ENCODE assay signal across 36 cellular contexts in genomic region chr19:56916528-56916927, GRCh38.
"Had no signal": no experiment of that assay in that cellular context is flagged by ENCODE, and none has a peak within 500 bp of the region (broad histone marks: within the 10 kb centered on the region; RNA-seq: fewer than 3 reads in every experiment).

No MANE protein-coding gene starts in this region.

- DNase-seq: Karpas-422, Kasumi-1, MG63, MM.1S, MV-4-11, NCI-H1048, NCI-H1092, NCI-H1092 treated with DMSO at 0.1 percent for 48 hours, NCI-H1105, NCI-H1105 treated with DMSO at 0.1 percent for 48 hours, NCI-H1417, NCI-H1417 treated with DMSO at 0.1 percent for 48 hours, NCI-H1436, NCI-H1436 treated with DMSO at 0.1 percent for 48 hours, NCI-H146, NCI-H1694, NCI-H1694 treated with DMSO at 0.1 percent for 48 hours, NCI-H187, NCI-H187 treated with DMSO at 0.1 percent for 48 hours, NCI-H1930, NCI-H2029, NCI-H2029 treated with DMSO at 0.1 percent for 48 hours, NCI-H2081, NCI-H2081 treated with DMSO at 0.1 percent for 48 hours, NCI-H2107, NCI-H2171, NCI-H2171 treated with DMSO at 0.1 percent for 48 hours, NCI-H2227 treated with DMSO at 0.1 percent for 48 hours, NCI-H226, NCI-H345, NCI-H446, NCI-H446 treated with DMSO at 0.1 percent for 48 hours, NCI-H510A, NCI-H510A treated with DMSO at 0.1 percent for 48 hours, NCI-H524, NCI-H524 treated with DMSO at 0.1 percent for 48 hours had no signal

- H3K36me3 ChIP-seq: MG63 had no signal

- H3K9me3 ChIP-seq: MG63 had no signal

- H3K4me3 ChIP-seq: MG63 had no signal

- H3K27me3 ChIP-seq: MG63 had no signal
